1 cellular context compared by ENCODE assay signal in genomic region chr10:103578782-103579382, GRCh38.
A peak's percentile ranks its signal among the peaks of the same experiment; 100 is the strongest.
TF ChIP-seq lines count a peak whose summit lies in the region.

No MANE protein-coding gene starts in this region.

TF ChIP-seq in HepG2, 621 proteins besides CTCF, POLR2A, EP300 and RAD21 (continued from another document and continues in another):
- TF ChIP-seq BCL6 (CRISPR knock-in tag; IDR thresholded peaks at IDR 0.05): peak; percentile 89
- TF ChIP-seq MED1 (CRISPR knock-in tag; IDR thresholded peaks at IDR 0.05): peak; percentile 65
- no peak for TF ChIP-seq ZNF713 (CRISPR knock-in tag; IDR thresholded peaks at IDR 0.05)
- no peak for TF ChIP-seq SIN3B (IDR thresholded peaks at IDR 0.05; ENCODE audit: low read length)
- TF ChIP-seq FOSL1 (CRISPR knock-in tag; IDR thresholded peaks at IDR 0.05; ENCODE audit: borderline replicate concordance): no peak
- TF ChIP-seq BRD4 (CRISPR knock-in tag; IDR thresholded peaks at IDR 0.05): no peak
- TF ChIP-seq KAT8 (CRISPR knock-in tag; IDR thresholded peaks at IDR 0.05): peak; percentile 51; the same call in 1 of the 2 replicates
- TF ChIP-seq SP5 (CRISPR knock-in tag; IDR thresholded peaks at IDR 0.05; ENCODE audit: borderline replicate concordance, low read depth): peak; percentile 76
- TF ChIP-seq ZNF709 (CRISPR knock-in tag; IDR thresholded peaks at IDR 0.05): 0 out of 2 replicates have a peak, but pooled peaks have one; percentile 75
- no peak for TF ChIP-seq ZNF678 (CRISPR knock-in tag; IDR thresholded peaks at IDR 0.05)
- no peak for TF ChIP-seq ZNF549 (CRISPR knock-in tag; IDR thresholded peaks at IDR 0.05)
- no peak for TF ChIP-seq ZBTB40 (IDR thresholded peaks at IDR 0.05)
- TF ChIP-seq ZBTB40 (CRISPR knock-in tag; IDR thresholded peaks at IDR 0.05): peak; percentile 43; the same call in 1 of the 2 replicates
- no peak for TF ChIP-seq MXD3 (CRISPR knock-in tag; IDR thresholded peaks at IDR 0.05)
- no peak for TF ChIP-seq JUND (CRISPR knock-in tag; IDR thresholded peaks at IDR 0.05)
- TF ChIP-seq KLF16 (CRISPR knock-in tag; IDR thresholded peaks at IDR 0.05): no peak; a peak in 1 of 4 replicates
- peak; percentile 63; the same call in 1 of the 2 replicates for TF ChIP-seq ZFY (CRISPR knock-in tag; IDR thresholded peaks at IDR 0.05)
- TF ChIP-seq HMGXB4 (CRISPR knock-in tag; IDR thresholded peaks at IDR 0.05; ENCODE audit: borderline replicate concordance in 1 of 2, low read depth in 1 of 2): 0 out of 4 replicates have a peak, but pooled peaks of 1 of the 2 experiments have one; percentile 21
- no peak for TF ChIP-seq AFF4 (CRISPR knock-in tag; IDR thresholded peaks at IDR 0.05)
- 0 out of 2 replicates have a peak, but pooled peaks have one; percentile 34 for TF ChIP-seq HBP1 (CRISPR knock-in tag; IDR thresholded peaks at IDR 0.05; ENCODE audit: low read depth)
- TF ChIP-seq ZBTB14 (CRISPR knock-in tag; IDR thresholded peaks at IDR 0.05): no peak
- no peak for TF ChIP-seq MBNL3 (CRISPR knock-in tag; conservative IDR thresholded peaks at IDR 0.05)
- TF ChIP-seq BORCS8-MEF2B (CRISPR knock-in tag; IDR thresholded peaks at IDR 0.05): 0 out of 2 replicates have a peak, but pooled peaks have one; percentile 33
- TF ChIP-seq ZKSCAN8 (CRISPR knock-in tag; IDR thresholded peaks at IDR 0.05; ENCODE audit: borderline replicate concordance): peak; percentile 72; the same call in 1 of the 2 replicates
- TF ChIP-seq ZNF407 (CRISPR knock-in tag; IDR thresholded peaks at IDR 0.05; ENCODE audit: not compliant biosample characterization): no peak
- no peak for TF ChIP-seq EED (CRISPR knock-in tag; IDR thresholded peaks at IDR 0.05)
